ENCODE assay signal across 13 cellular contexts in genomic region chr10:43402880-43403452, GRCh38. TPM values are rescaled to one million over a fixed set of nuclear protein-coding genes. Genes with fewer than 3 reads are reported as not detected.
A peak's percentile ranks its signal among the peaks of the same experiment; 100 is the strongest.
DNase-seq lines count a peak whose midpoint lies in the region; ATAC-seq and TF ChIP-seq lines count a peak whose summit lies in the region.
"Had no signal": no experiment of that assay in that cellular context is flagged by ENCODE, and none has a peak within 500 bp of the region (broad histone marks: within the 10 kb centered on the region; RNA-seq: fewer than 3 reads in every experiment).

No MANE protein-coding gene starts in this region.

- H3K9me3 Mint-ChIP-seq in activated T-cell treated with anti-CD3 and anti-CD28 coated beads, Interleukin-2, amount 50 U/mL, for 4 hours, result no peaks in the 10 kb centered on the region
- no peaks in the 10 kb centered on the region for H3K9me3 Mint-ChIP-seq in effector memory CD8-positive, alpha-beta T cell
- no peaks in the 10 kb centered on the region for H3K9me3 Mint-ChIP-seq in stimulated activated effector memory CD8-positive, alpha-beta T cell treated with anti-CD3 and anti-CD28 coated beads, Interleukin-12 subunit alpha, Interleukin-12 subunit beta, amount 100 ng/mL, for 72 hours
- H3K9me3 Mint-ChIP-seq in mesothelial cell of epicardium, result no peaks in the 10 kb centered on the region

- peaks cover 100% of the 10 kb centered on the region for H3K79me2 ChIP-seq in PC-9 (ENCODE audit: low read depth)

- peaks cover 79% of the 10 kb centered on the region for H3F3A ChIP-seq in PC-9 (ENCODE audit: insufficient read depth, low read depth)

- peak overlapping the region; percentile 98; the same call in 1 of the 2 replicates for H3K4me3 ChIP-seq in PC-9
- H3K4me3 ChIP-seq: pancreas had no signal

- no peak overlapping the region for H2AFZ ChIP-seq in PC-9

- H3K36me3 ChIP-seq in PC-9 (ENCODE audit: low read depth), result peaks cover 44% of the 10 kb centered on the region
- H3K36me3 ChIP-seq: pancreas had no signal

- CTCF ChIA-PET in PC-9 (lab: Charles Lee), result no interaction called here

- peak overlapping the region; percentile 87 to 98 for H3K27ac Mint-ChIP-seq in effector memory CD8-positive, alpha-beta T cell
- peak overlapping the region; percentile 99 for H3K27ac Mint-ChIP-seq in stimulated activated effector memory CD8-positive, alpha-beta T cell treated with anti-CD3 and anti-CD28 coated beads, Interleukin-12 subunit alpha, Interleukin-12 subunit beta, amount 100 ng/mL, for 72 hours
- no peak overlapping the region for H3K27ac Mint-ChIP-seq in mesothelial cell of epicardium

- H4K20me1 ChIP-seq in PC-9 (ENCODE audit: insufficient read depth), result peaks cover 90% of the 10 kb centered on the region

- H3K27me3 ChIP-seq in PC-9 (ENCODE audit: insufficient read depth, low read depth), result no peaks in the 10 kb centered on the region
- H3K27me3 ChIP-seq: pancreas had no signal

- H3K27me3 Mint-ChIP-seq in activated T-cell treated with anti-CD3 and anti-CD28 coated beads, Interleukin-2, amount 50 U/mL, for 4 hours (ENCODE audit: low read depth), result no peaks in the 10 kb centered on the region
- no peaks in the 10 kb centered on the region for H3K27me3 Mint-ChIP-seq in effector memory CD8-positive, alpha-beta T cell
- H3K27me3 Mint-ChIP-seq in mesothelial cell of epicardium (ENCODE audit: low read depth), result no peaks in the 10 kb centered on the region

- peak overlapping the region; percentile 98 for H3K4me3 Mint-ChIP-seq in activated T-cell treated with anti-CD3 and anti-CD28 coated beads, Interleukin-2, amount 50 U/mL, for 4 hours
- H3K4me3 Mint-ChIP-seq in effector memory CD8-positive, alpha-beta T cell, result peak overlapping the region; percentile 86 to 97
- H3K4me3 Mint-ChIP-seq in stimulated activated effector memory CD8-positive, alpha-beta T cell treated with anti-CD3 and anti-CD28 coated beads, Interleukin-12 subunit alpha, Interleukin-12 subunit beta, amount 100 ng/mL, for 72 hours, result peak overlapping the region; percentile 96
- no peak overlapping the region for H3K4me3 Mint-ChIP-seq in mesothelial cell of epicardium

- peaks cover 41% of the 10 kb centered on the region for H3K36me3 Mint-ChIP-seq in activated T-cell treated with anti-CD3 and anti-CD28 coated beads, Interleukin-2, amount 50 U/mL, for 4 hours (ENCODE audit: insufficient read depth)
- peaks cover 90% of the 10 kb centered on the region for H3K36me3 Mint-ChIP-seq in effector memory CD8-positive, alpha-beta T cell (ENCODE audit: insufficient read depth)
- H3K36me3 Mint-ChIP-seq in stimulated activated effector memory CD8-positive, alpha-beta T cell treated with anti-CD3 and anti-CD28 coated beads, Interleukin-12 subunit alpha, Interleukin-12 subunit beta, amount 100 ng/mL, for 72 hours, result peaks cover 99% of the 10 kb centered on the region
- H3K36me3 Mint-ChIP-seq in mesothelial cell of epicardium, result peaks cover 7% of the 10 kb centered on the region

- no peak for DNase-seq in activated T-cell treated with anti-CD3 and anti-CD28 coated beads, Interleukin-2, amount 50 U/mL, for 4 hours
- no peak for DNase-seq in activated T-cell treated with anti-CD3 and anti-CD28 coated beads, Interleukin-2, amount 50 U/mL, for 48 hours
- DNase-seq in PC-9, result no peak
- no peak for DNase-seq in effector memory CD8-positive, alpha-beta T cell
- no peak for DNase-seq in stimulated activated effector memory CD8-positive, alpha-beta T cell treated with anti-CD3 and anti-CD28 coated beads, Interleukin-12 subunit alpha, Interleukin-12 subunit beta, amount 100 ng/mL, for 72 hours (ENCODE audit: low spot score in 2 of 2)
- DNase-seq in mesothelial cell of epicardium (ENCODE audit: low spot score in 2 of 2, unreplicated experiment in 2 of 2), result no peak
- no peak for DNase-seq in NCI-H2227 treated with DMSO at 0.1 percent for 48 hours (lab: John Stamatoyannopoulos, UW)
- no peak for DNase-seq in medulla oblongata (ENCODE audit: extremely low spot score)
- DNase-seq: kidney, NCI-H146, OCI-M1 had no signal

- H3K9me2 ChIP-seq in PC-9 (ENCODE audit: insufficient read depth), result no peaks in the 10 kb centered on the region

- peaks cover 79% of the 10 kb centered on the region for H3K4me1 ChIP-seq in PC-9 (replicated peaks; ENCODE audit: insufficient read depth)

- TF ChIP-seq CTCF in PC-9 (conservative IDR thresholded peaks at IDR 0.05) (no peak), mesothelial cell of epicardium (IDR thresholded peaks at IDR 0.05; ENCODE audit: unreplicated experiment) (no peak)

- H3K9me3 ChIP-seq in PC-9 (ENCODE audit: insufficient read depth, low read depth), result no peaks in the 10 kb centered on the region
- H3K9me3 ChIP-seq: pancreas had no signal

- peak overlapping the region; percentile 90; the same call in 1 of the 2 replicates for H3K27ac ChIP-seq in PC-9
- H3K27ac ChIP-seq: pancreas had no signal

- H3K4me1 Mint-ChIP-seq in activated T-cell treated with anti-CD3 and anti-CD28 coated beads, Interleukin-2, amount 50 U/mL, for 4 hours (ENCODE audit: low read depth), result peaks cover 64% of the 10 kb centered on the region
- H3K4me1 Mint-ChIP-seq in effector memory CD8-positive, alpha-beta T cell (ENCODE audit: low read depth in 2 of 2), result peaks cover 60 to 67% of the 10 kb centered on the region in 2 donors
- H3K4me1 Mint-ChIP-seq in stimulated activated effector memory CD8-positive, alpha-beta T cell treated with anti-CD3 and anti-CD28 coated beads, Interleukin-12 subunit alpha, Interleukin-12 subunit beta, amount 100 ng/mL, for 72 hours, result peaks cover 60% of the 10 kb centered on the region
- peaks cover 44% of the 10 kb centered on the region for H3K4me1 Mint-ChIP-seq in mesothelial cell of epicardium

- no peak for ATAC-seq in activated T-cell treated with anti-CD3 and anti-CD28 coated beads, Interleukin-2, amount 50 U/mL, for 4 hours
- ATAC-seq in effector memory CD8-positive, alpha-beta T cell (replicated peaks), result no peak
- ATAC-seq in stimulated activated effector memory CD8-positive, alpha-beta T cell treated with anti-CD3 and anti-CD28 coated beads, Interleukin-12 subunit alpha, Interleukin-12 subunit beta, amount 100 ng/mL, for 72 hours, result no peak
- ATAC-seq: pancreas had no signal

- BruUV-seq in PC-9 (replicated peaks; lab: Mats Ljungman, UMichigan), result no TSS peak

- intact Hi-C loops in PC-9 (cut with micrococcal nuclease; ENCODE audit: unreplicated experiment), result no loop called here

- POLR2A ChIA-PET in PC-9 (lab: Charles Lee; ENCODE audit: unreplicated experiment), result interaction anchor here (0.6 to 0.7 kb wide), 2 partner anchors 41 to 125 kb away, joined by 6 read pairs; no protein-coding TSS in a partner anchor

- H3K4me2 ChIP-seq in PC-9, result peak overlapping the region; percentile 90

RNA-seq across cellular contexts. Expression of gene HNRNPF, which starts 6.0 kb away (rescaled TPM):
- total RNA-seq in activated T-cell treated with anti-CD3 and anti-CD28 coated beads, Interleukin-2, amount 50 U/mL, for 4 hours, result 100 to 1,000 TPM; 531 to 572 (median 556) TPM
- total RNA-seq in PC-9 (2021), result 267 and 337 TPM in 2 replicates
- 163 to 169 TPM (median 165 TPM) in 3 replicates for total RNA-seq in mesothelial cell of epicardium

RNA-seq across cellular contexts. Expression of gene FXYD4, which starts 31.5 kb away (rescaled TPM):
- not detected for total RNA-seq in activated T-cell treated with anti-CD3 and anti-CD28 coated beads, Interleukin-2, amount 50 U/mL, for 4 hours
- total RNA-seq in PC-9 (2021) (not detected in 2 replicates), mesothelial cell of epicardium (not detected in 3 replicates)
- total RNA-seq: fibroblast of lung had no signal

RNA-seq across cellular contexts. Expression of gene ZNF487, which starts 33.9 kb away (rescaled TPM):
- total RNA-seq in activated T-cell treated with anti-CD3 and anti-CD28 coated beads, Interleukin-2, amount 50 U/mL, for 4 hours, result 1 to 10 TPM; 1.3 to 3.8 (median 1.6) TPM
- 11.8 and 14.5 TPM in 2 replicates for total RNA-seq in PC-9 (2021)
- total RNA-seq in mesothelial cell of epicardium, result 2.7 to 3.4 TPM (median 2.8 TPM) in 3 replicates
